ENCODE assay signal across 1 cellular context in the genomic region with DNA sequence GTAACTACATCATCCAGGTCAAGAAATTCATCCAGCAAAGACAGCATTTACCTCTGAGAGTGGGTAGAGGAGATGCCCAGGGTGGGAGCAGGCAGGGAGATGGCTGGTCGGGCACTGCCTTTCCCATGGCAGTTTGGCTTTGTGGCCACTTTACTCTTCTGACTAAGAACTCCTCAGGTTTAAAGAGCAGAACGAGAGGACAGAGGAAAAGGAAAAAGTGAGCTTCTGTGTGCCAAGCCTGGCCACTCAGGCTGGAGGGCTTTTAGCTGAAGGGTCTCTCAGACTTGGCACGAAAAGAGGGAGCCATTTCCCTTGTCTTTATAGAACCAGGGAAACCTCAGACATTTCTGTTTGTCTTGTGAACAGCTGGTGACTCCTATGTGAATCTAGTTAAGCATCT.
TF ChIP-seq lines count a peak whose summit lies in the region.

No MANE protein-coding gene starts in this region.

TF ChIP-seq in WTC11, 78 proteins besides CTCF, POLR2A, EP300 and RAD21 (continued from another document):
- TF ChIP-seq, protein P1, sequence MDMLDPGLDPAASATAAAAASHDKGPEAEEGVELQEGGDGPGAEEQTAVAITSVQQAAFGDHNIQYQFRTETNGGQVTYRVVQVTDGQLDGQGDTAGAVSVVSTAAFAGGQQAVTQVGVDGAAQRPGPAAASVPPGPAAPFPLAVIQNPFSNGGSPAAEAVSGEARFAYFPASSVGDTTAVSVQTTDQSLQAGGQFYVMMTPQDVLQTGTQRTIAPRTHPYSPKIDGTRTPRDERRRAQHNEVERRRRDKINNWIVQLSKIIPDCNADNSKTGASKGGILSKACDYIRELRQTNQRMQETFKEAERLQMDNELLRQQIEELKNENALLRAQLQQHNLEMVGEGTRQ (CRISPR knock-in tag; IDR thresholded peaks at IDR 0.05): no peak
- no peak for TF ChIP-seq ZNF138 (CRISPR knock-in tag; conservative IDR thresholded peaks at IDR 0.05)
